In genomic region chr9:6007770-6008168, GRCh38 we compare ENCODE assay signal across 8 cellular contexts. TPM values are rescaled to one million over a fixed set of nuclear protein-coding genes. Genes with fewer than 3 reads are reported as not detected.
DNase-seq lines count a peak whose midpoint lies in the region; ATAC-seq and TF ChIP-seq lines count a peak whose summit lies in the region.

No MANE protein-coding gene starts in this region.

- TF ChIP-seq CTCF in parathyroid adenoma (IDR thresholded peaks at IDR 0.05) (no peak), type B pancreatic cell (conservative IDR thresholded peaks at IDR 0.05) (no peak)

- H3K4me3 ChIP-seq in HUES64 (ENCODE audit: low read length) (peak overlapping the region; percentile 92), parathyroid adenoma (ENCODE audit: low read depth, low read length) (peak overlapping the region; percentile 96)

- peak; percentile 44 for ATAC-seq in GM21515 (IDR thresholded peaks at IDR 0.05; ENCODE audit: unreplicated experiment)
- ATAC-seq in Right ventricle myocardium inferior: peak; percentile 86

- H3K4me1 Mint-ChIP-seq in activated naive CD8-positive, alpha-beta T cell (ENCODE audit: low read depth): peaks cover 57% of the 10 kb centered on the region
- H3K4me1 Mint-ChIP-seq in type B pancreatic cell (ENCODE audit: unreplicated experiment): peaks cover 34% of the 10 kb centered on the region

- peak overlapping the region; percentile 95 for H3K4me3 Mint-ChIP-seq in activated naive CD8-positive, alpha-beta T cell
- peak overlapping the region; percentile 98 for H3K4me3 Mint-ChIP-seq in type B pancreatic cell

- peak overlapping the region; percentile 93 for H2AFZ ChIP-seq in parathyroid adenoma

- no peaks in the 10 kb centered on the region for H3K9me3 ChIP-seq in HUES64 (ENCODE audit: insufficient read depth, low read depth, low read length)
- H3K9me3 ChIP-seq in parathyroid adenoma (ENCODE audit: control insufficient read depth, low read length): no peaks in the 10 kb centered on the region

- H3K27me3 ChIP-seq in HUES64 (ENCODE audit: insufficient read depth, low read length) (no peaks in the 10 kb centered on the region), parathyroid adenoma (ENCODE audit: control insufficient read depth, insufficient read depth, low read length) (no peaks in the 10 kb centered on the region)

- H3K79me2 ChIP-seq in parathyroid adenoma: peaks cover 7% of the 10 kb centered on the region

- H3K27ac ChIP-seq in HUES64 (ENCODE audit: low read depth, low read length) (peak overlapping the region; percentile 89; the same call in 1 of the 2 replicates), parathyroid adenoma (peak overlapping the region; percentile 94)

- peak; percentile 78 for DNase-seq in DMS79 (lab: John Stamatoyannopoulos, UW)
- DNase-seq in SK-N-DZ (ENCODE audit: low spot score): peak; percentile 76
- DNase-seq in Right ventricle myocardium inferior (ENCODE audit: missing footprints): peak; percentile 90
- DNase-seq in type B pancreatic cell (ENCODE audit: extremely low spot score, unreplicated experiment): peak; percentile 88

- H3K27ac Mint-ChIP-seq in activated naive CD8-positive, alpha-beta T cell: no peak overlapping the region
- H3K27ac Mint-ChIP-seq in type B pancreatic cell: peak overlapping the region; percentile 96

- peaks cover 20% of the 10 kb centered on the region for H3K36me3 Mint-ChIP-seq in activated naive CD8-positive, alpha-beta T cell
- H3K36me3 Mint-ChIP-seq in type B pancreatic cell: peaks cover 10% of the 10 kb centered on the region

- intact Hi-C loops in Right ventricle myocardium inferior (cut with DNase I): loop anchor here (5.0 kb wide), 1 partner anchor 70 kb away; no protein-coding TSS in a partner anchor

- no peaks in the 10 kb centered on the region for H3K27me3 Mint-ChIP-seq in activated naive CD8-positive, alpha-beta T cell
- H3K27me3 Mint-ChIP-seq in type B pancreatic cell: no peaks in the 10 kb centered on the region

- H3K9me3 Mint-ChIP-seq in activated naive CD8-positive, alpha-beta T cell (ENCODE audit: low read depth): peaks cover 7% of the 10 kb centered on the region
- no peaks in the 10 kb centered on the region for H3K9me3 Mint-ChIP-seq in type B pancreatic cell

- WGBS in HUES64: under 1% methylated on average over 27 of the region's 54 CpGs

- H3K36me3 ChIP-seq in HUES64 (ENCODE audit: insufficient read depth, low read length): peaks cover 20% of the 10 kb centered on the region
- H3K36me3 ChIP-seq in parathyroid adenoma (ENCODE audit: control insufficient read depth, insufficient read depth, low read length): no peaks in the 10 kb centered on the region

- H3K4me2 ChIP-seq in parathyroid adenoma (ENCODE audit: low read length): peak overlapping the region; percentile 83

- H3K4me1 ChIP-seq in HUES64 (ENCODE audit: insufficient read depth, low read length) (peaks cover 13% of the 10 kb centered on the region; the same call in 1 of the 2 replicates), parathyroid adenoma (peaks cover 7% of the 10 kb centered on the region)

- H3K9ac ChIP-seq in HUES64 (ENCODE audit: low read depth, low read length) (peak overlapping the region; percentile 62), parathyroid adenoma (peak overlapping the region; percentile 72)

RNA-seq across cellular contexts. Expression of gene RANBP6, which starts 7.7 kb away (rescaled TPM):
- 16.8 TPM for polyA plus RNA-seq in HUES64 (2013, experiment 1 of 2)
- polyA plus RNA-seq in HUES64 (2013, experiment 2 of 2): 17.0 TPM
- 22.8 and 23.3 TPM in 2 replicates for polyA plus RNA-seq in SK-N-DZ (2014; cell fraction: cytosol; rRNA removed)
- 10.2 and 16.3 TPM in 2 replicates for polyA plus RNA-seq in SK-N-DZ (2014; cell fraction: nucleus; rRNA removed)
- 24.2 TPM for total RNA-seq in Right ventricle myocardium inferior
- total RNA-seq in type B pancreatic cell (ENCODE audit: low replicate concordance): 18.8 and 24.0 TPM in 2 replicates

Comparison
In these comparisons a context has a peak if more than half of its experiments do, and no peak if none do; other contexts are left out.
1. Peak in every context shown above with its lines: DNase-seq, ATAC-seq, H3K4me3 ChIP-seq and H3K27ac ChIP-seq.